ENCODE assay signal across 29 cellular contexts in the genomic region with DNA sequence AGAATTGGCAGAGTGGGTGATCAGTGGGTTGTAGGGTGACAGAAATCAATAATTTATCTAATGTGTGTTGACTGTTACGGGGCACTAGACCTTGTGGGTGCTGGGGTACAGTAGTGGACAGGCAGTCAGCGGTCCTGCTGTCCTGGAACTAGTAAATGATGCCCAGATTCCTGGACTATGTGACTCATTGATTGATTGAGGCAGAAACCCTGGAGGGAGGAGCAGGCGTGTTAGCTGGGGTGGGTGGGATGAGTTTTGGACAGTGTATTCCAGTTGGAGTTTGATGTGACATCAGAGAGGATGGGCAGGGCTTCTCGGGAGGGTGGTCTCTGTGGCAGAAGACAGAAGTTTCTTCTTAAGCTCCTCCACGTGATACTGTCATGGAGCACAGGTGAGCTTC. TPM values are rescaled to one million over a fixed set of nuclear protein-coding genes. Genes with fewer than 3 reads are reported as not detected.
DNase-seq lines count a peak whose midpoint lies in the region; ATAC-seq, FAIRE-seq and TF ChIP-seq lines count a peak whose summit lies in the region.
"Had no signal": no experiment of that assay in that cellular context is flagged by ENCODE, and none has a peak within 500 bp of the region (broad histone marks: within the 10 kb centered on the region; RNA-seq: fewer than 3 reads in every experiment).

No MANE protein-coding gene starts in this region.

- H3K27me3 ChIP-seq in GM23248 (replicated peaks; ENCODE audit: insufficient read depth) (no peaks in the 10 kb centered on the region), bronchial epithelial cell (ENCODE audit: control insufficient read depth, insufficient read depth, low read length) (no peaks in the 10 kb centered on the region), neural progenitor cell (no peaks in the 10 kb centered on the region)
- H3K27me3 ChIP-seq: body of pancreas, neutrophil, uterus had no signal

- H4K20me1 ChIP-seq in GM23248 (ENCODE audit: insufficient read depth) (no peaks in the 10 kb centered on the region), neural progenitor cell (ENCODE audit: low read depth) (peaks cover 3% of the 10 kb centered on the region)

- H3K36me3 Mint-ChIP-seq in neural progenitor cell (peaks cover 19% of the 10 kb centered on the region), WTC11 (peaks cover 41% of the 10 kb centered on the region)

- H3K4me1 ChIP-seq in GM23248 (ENCODE audit: insufficient read depth) (peaks cover 39% of the 10 kb centered on the region), neural progenitor cell (no peaks in the 10 kb centered on the region)
- H3K4me1 ChIP-seq: body of pancreas, uterus had no signal

- in situ Hi-C loops in GM23248 (cut with MboI), result no loop called here

- H3F3A ChIP-seq in GM23248 (ENCODE audit: insufficient read depth) (peaks cover 42% of the 10 kb centered on the region), neural progenitor cell (ENCODE audit: low read depth) (no peaks in the 10 kb centered on the region)

- H3K9ac ChIP-seq in GM23248 (0 out of 2 replicates have a peak overlapping the region, but pooled peaks have one; percentile 51), neural progenitor cell (no peak overlapping the region)
- H3K9ac ChIP-seq: SK-N-SH had no signal

- POLR2A ChIA-PET in WTC11 (lab: Charles Lee), result interaction anchor here (0.5 to 0.7 kb wide), 2 partner anchors 11 to 892 kb away, joined by 3 to 4 read pairs; no protein-coding TSS in a partner anchor

- H3K9me3 Mint-ChIP-seq in neural progenitor cell, result no peaks in the 10 kb centered on the region
- H3K9me3 Mint-ChIP-seq in WTC11, result no peaks in the 10 kb centered on the region
- H3K9me3 Mint-ChIP-seq: activated naive CD4-positive, alpha-beta T cell treated with anti-CD3 and anti-CD28 coated beads, Interleukin-2, amount 50 U/mL, for 72 hours; immature natural killer cell had no signal

- H3K27me3 Mint-ChIP-seq in neural progenitor cell (ENCODE audit: insufficient read depth, low read depth) (peaks cover 2% of the 10 kb centered on the region), WTC11 (ENCODE audit: low read depth) (no peaks in the 10 kb centered on the region; the same call in 1 of the 2 replicates)

- H3K4me1 Mint-ChIP-seq in neural progenitor cell, result peaks cover 2% of the 10 kb centered on the region
- no peaks in the 10 kb centered on the region for H3K4me1 Mint-ChIP-seq in WTC11
- H3K4me1 Mint-ChIP-seq: immature natural killer cell had no signal

- no peaks in the 10 kb centered on the region for H3K9me3 ChIP-seq in GM23248 (ENCODE audit: low read depth)
- no peaks in the 10 kb centered on the region for H3K9me3 ChIP-seq in neural progenitor cell (ENCODE audit: low read depth)
- H3K9me3 ChIP-seq: body of pancreas, mucosa of descending colon, neutrophil, SK-N-SH, uterus had no signal

- no peak overlapping the region for H2AFZ ChIP-seq in GM23248
- no peak overlapping the region for H2AFZ ChIP-seq in neural progenitor cell (replicated peaks)

- DNase-seq in AG10803 (ENCODE audit: low read depth) (peak; percentile 31), GM23248 (peak; percentile 77), bronchial epithelial cell (ENCODE audit: low read depth) (peak; percentile 22), neural progenitor cell (ENCODE audit: low spot score) (no peak), GOT3 (lab: John Stamatoyannopoulos, UW) (no peak), NCI-H1417 (lab: John Stamatoyannopoulos, UW) (no peak), WTC11 (ENCODE audit: low spot score) (no peak)
- DNase-seq: ACHN; activated CD8-positive, alpha-beta memory T cell treated with anti-CD3 and anti-CD28 coated beads for 24 hours; activated T-cell treated with anti-CD3 and anti-CD28 coated beads, Interleukin-2, amount 50 U/mL, for 48 hours; body of pancreas; H7; immature natural killer cell; Karpas-422; mucosa of descending colon; NCI-H1092 treated with DMSO at 0.1 percent for 48 hours; NCI-H2081; NCI-H446 treated with DMSO at 0.1 percent for 48 hours; retina; SK-N-SH; stimulated activated CD4-positive, alpha-beta T cell treated with anti-CD3 and anti-CD28 coated beads, Interleukin-12 subunit alpha, Interleukin-12 subunit beta, amount 100 ng/mL, for 4 hours; substantia nigra; uterus had no signal

- no peak overlapping the region for H3K4me3 Mint-ChIP-seq in neural progenitor cell
- H3K4me3 Mint-ChIP-seq in WTC11, result no peak overlapping the region
- H3K4me3 Mint-ChIP-seq: immature natural killer cell had no signal

- H3K36me3 ChIP-seq in GM23248 (ENCODE audit: low read depth) (peaks cover 6% of the 10 kb centered on the region; the same call in 1 of the 2 replicates), bronchial epithelial cell (ENCODE audit: control insufficient read depth, insufficient read depth, low read length) (peaks cover 9% of the 10 kb centered on the region), neural progenitor cell (no peaks in the 10 kb centered on the region)
- H3K36me3 ChIP-seq: uterus had no signal

- H3K4me3 ChIP-seq in AG10803 (ENCODE audit: low read length) (no peak overlapping the region), GM23248 (no peak overlapping the region), bronchial epithelial cell (ENCODE audit: low read depth, low read length) (no peak overlapping the region), neural progenitor cell (no peak overlapping the region)
- H3K4me3 ChIP-seq: body of pancreas, mucosa of descending colon, uterus had no signal

- FAIRE-seq in bronchial epithelial cell (lab: Jason Lieb, UNC), result no peak
- FAIRE-seq: colon, GM12891, RCC 7860 had no signal

- H3K27ac ChIP-seq in GM23248 (peak overlapping the region; percentile 84), neural progenitor cell (no peak overlapping the region)
- H3K27ac ChIP-seq: body of pancreas, neutrophil, uterus had no signal

- peak overlapping the region; percentile 8 for H3K27ac Mint-ChIP-seq in neural progenitor cell
- no peak overlapping the region for H3K27ac Mint-ChIP-seq in WTC11
- H3K27ac Mint-ChIP-seq: activated naive CD4-positive, alpha-beta T cell treated with anti-CD3 and anti-CD28 coated beads, Interleukin-2, amount 50 U/mL, for 72 hours; immature natural killer cell had no signal

- no peak for ATAC-seq in HG03442 (IDR thresholded peaks at IDR 0.05; ENCODE audit: unreplicated experiment)
- no peak for ATAC-seq in WTC11
- ATAC-seq: activated naive CD4-positive, alpha-beta T cell treated with anti-CD3 and anti-CD28 coated beads, Interleukin-2, amount 50 U/mL, for 72 hours; body of pancreas; mucosa of descending colon had no signal

- H3K79me2 ChIP-seq in GM23248 (ENCODE audit: insufficient read depth) (no peaks in the 10 kb centered on the region), neural progenitor cell (ENCODE audit: low read depth) (no peaks in the 10 kb centered on the region)

- 80 to 85% methylated on average over 5 of the region's 5 CpGs for WGBS in GM23248 (ENCODE audit: low coverage in 1 of 2, low lambda C conversion rate in 2 of 2, missing lambda C conversion rate in 2 of 2), 2 experiments

- peak overlapping the region; percentile 28 for H3K4me2 ChIP-seq in GM23248 (ENCODE audit: unreplicated experiment)
- no peak overlapping the region for H3K4me2 ChIP-seq in neural progenitor cell
- H3K4me2 ChIP-seq: SK-N-SH had no signal

- no peaks in the 10 kb centered on the region for H3K9me2 ChIP-seq in GM23248 (ENCODE audit: insufficient read depth)
- H3K9me2 ChIP-seq: SK-N-SH had no signal

- CTCF ChIA-PET in WTC11 (lab: Charles Lee), result interaction anchor here (0.9 to 1.5 kb wide), 3 partner anchors 25 to 71 kb away, joined by 3 read pairs; a partner anchor contains a TSS

- no peak for TF ChIP-seq CTCF in AG10803 (conservative IDR thresholded peaks at IDR 0.05; ENCODE audit: low read length)
- no peak for TF ChIP-seq CTCF in bronchial epithelial cell (IDR thresholded peaks at IDR 0.05; ENCODE audit: insufficient read depth, low read length, severe bottlenecking)
- TF ChIP-seq CTCF in neural progenitor cell (IDR thresholded peaks at IDR 0.05), result no peak
- no peak for TF ChIP-seq CTCF in WTC11 (IDR thresholded peaks at IDR 0.05)

TF ChIP-seq in WTC11, 78 proteins besides CTCF, POLR2A, EP300 and RAD21 (continues in another document):
- TF ChIP-seq NFE2L1 (CRISPR knock-in tag; IDR thresholded peaks at IDR 0.05), result no peak
- TF ChIP-seq, protein P1, sequence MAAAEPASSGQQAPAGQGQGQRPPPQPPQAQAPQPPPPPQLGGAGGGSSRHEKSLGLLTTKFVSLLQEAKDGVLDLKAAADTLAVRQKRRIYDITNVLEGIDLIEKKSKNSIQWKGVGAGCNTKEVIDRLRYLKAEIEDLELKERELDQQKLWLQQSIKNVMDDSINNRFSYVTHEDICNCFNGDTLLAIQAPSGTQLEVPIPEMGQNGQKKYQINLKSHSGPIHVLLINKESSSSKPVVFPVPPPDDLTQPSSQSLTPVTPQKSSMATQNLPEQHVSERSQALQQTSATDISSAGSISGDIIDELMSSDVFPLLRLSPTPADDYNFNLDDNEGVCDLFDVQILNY (CRISPR knock-in tag; IDR thresholded peaks at IDR 0.05), result no peak
- no peak for TF ChIP-seq NR3C1 (CRISPR knock-in tag; conservative IDR thresholded peaks at IDR 0.05; ENCODE audit: low read depth)

RNA-seq across cellular contexts. Expression of a gene that starts 24.4 kb away (rescaled TPM):
- total RNA-seq in GM23248 (2014; rRNA removed; shearing (Covaris generic)), result 49.6 and 68.0 TPM in 2 replicates
- polyA plus RNA-seq in GM23248 (2016; fragmentation: Nextera tagmentation; extraction: Ambion mirVana), result 24.1 and 27.2 TPM in 2 replicates
- 23.9 and 36.9 TPM in 2 replicates for total RNA-seq in bronchial epithelial cell
- 70.2 and 79.7 TPM in 2 replicates for total RNA-seq in neural progenitor cell (ENCODE audit: low replicate concordance)
- 50.3 to 59.3 TPM (median 52.5 TPM) in 3 replicates for total RNA-seq in WTC11 (2021)

RNA-seq across cellular contexts. Expression of a gene that starts 24.4 kb away (rescaled TPM):
- 8.5 and 11.9 TPM in 2 replicates for total RNA-seq in GM23248 (2014; rRNA removed; shearing (Covaris generic))
- 13.4 and 15.8 TPM in 2 replicates for polyA plus RNA-seq in GM23248 (2016; fragmentation: Nextera tagmentation; extraction: Ambion mirVana)
- 17.4 and 19.3 TPM in 2 replicates for total RNA-seq in bronchial epithelial cell
- 18.7 and 18.8 TPM in 2 replicates for total RNA-seq in neural progenitor cell (ENCODE audit: low replicate concordance)
- total RNA-seq in WTC11 (2021), result 20.5 to 22.6 TPM (median 20.7 TPM) in 3 replicates

Comparison
In these comparisons a context has a peak if more than half of its experiments do, and no peak if none do; other contexts are left out.
1. DNase-seq: peak in AG10803 (single experiment), GM23248 (single experiment) and bronchial epithelial cell (single experiment); none in neural progenitor cell (single experiment), GOT3 (single experiment), NCI-H1417 (0 of 3) and WTC11 (single experiment).